ENCODE assay signal across 8 cellular contexts in the genomic region with DNA sequence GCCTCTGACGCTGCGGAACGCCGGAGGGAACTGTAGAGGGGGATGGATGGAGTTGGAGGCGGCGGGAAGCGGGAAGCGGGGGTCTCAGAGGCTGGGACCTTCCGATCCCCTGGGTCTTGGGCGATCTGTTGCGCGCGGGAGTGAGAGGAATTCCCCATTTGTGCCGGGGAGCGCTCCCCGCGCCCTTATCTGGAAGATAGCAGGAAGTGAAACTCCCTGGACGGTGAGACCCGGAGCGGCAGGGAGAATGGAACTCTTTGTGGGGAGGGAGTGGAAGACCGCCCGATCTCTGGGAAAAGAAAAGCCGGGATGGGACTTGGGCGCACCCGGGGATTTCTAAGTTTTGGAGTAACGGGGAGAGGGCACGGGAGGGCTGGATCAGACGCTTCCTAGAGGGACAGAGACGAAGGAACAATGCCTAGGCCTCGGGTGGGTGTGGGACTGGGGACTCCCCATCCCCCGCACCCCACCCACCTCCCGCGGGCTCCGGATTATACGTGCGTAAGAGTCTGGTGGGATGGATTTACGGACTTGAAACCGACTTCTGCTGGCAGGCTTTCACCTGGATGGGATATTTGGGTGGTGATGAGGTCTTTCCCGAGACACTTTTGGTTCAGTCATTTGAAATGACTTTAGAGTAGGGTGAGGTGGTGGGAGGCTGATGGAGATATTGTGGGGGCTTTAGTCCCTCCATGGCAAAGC. TPM values are rescaled to one million over a fixed set of nuclear protein-coding genes. Genes with fewer than 3 reads are reported as not detected.
A peak's percentile ranks its signal among the peaks of the same experiment; 100 is the strongest.
DNase-seq lines count a peak whose midpoint lies in the region; ATAC-seq, FAIRE-seq and TF ChIP-seq lines count a peak whose summit lies in the region.

No MANE protein-coding gene starts in this region.

- H3K4me1 Mint-ChIP-seq in mesothelial cell of epicardium = peaks cover 25% of the 10 kb centered on the region

- peaks cover 17 to 30% of the 10 kb centered on the region in 2 experiments; a peak in 4 of 5 replicates for H3K4me1 ChIP-seq in K562 (replicated peaks in 1 of 2; ENCODE audit: control insufficient read depth in 2 of 2, insufficient read depth in 2 of 2, low read length in 2 of 2)

- peak overlapping the region; percentile 100 for H3K27ac Mint-ChIP-seq in mesothelial cell of epicardium

- peaks cover 38% of the 10 kb centered on the region; the same call in 2 of the 3 replicates for H3K36me3 ChIP-seq in K562 (ENCODE audit: control insufficient read depth, insufficient read depth, low read length)

- peak; percentile 59 for DNase-seq in COLO668 (lab: John Stamatoyannopoulos, UW; ENCODE audit: unreplicated experiment)
- DNase-seq in K562 (ENCODE audit: extremely low read depth in 1 of 4, low spot score in 3 of 4) = peak; percentile 50 to 68 (median 59)
- DNase-seq in mesothelial cell of epicardium (ENCODE audit: low spot score in 2 of 2, unreplicated experiment in 2 of 2) = no peak
- no peak for DNase-seq in SW 1271 (lab: John Stamatoyannopoulos, UW)
- DNase-seq in mucosa of gallbladder (ENCODE audit: low spot score) = no peak
- no peak for DNase-seq in NCI-H187 (lab: John Stamatoyannopoulos, UW)

- peaks cover 5% of the 10 kb centered on the region for H3K36me3 Mint-ChIP-seq in mesothelial cell of epicardium

- in situ Hi-C loops in K562 (cut with MboI) = no loop called here

- TF ChIP-seq CTCF in K562 (IDR thresholded peaks at IDR 0.05 in 2 of 3, conservative IDR thresholded peaks at IDR 0.05 in 1 of 3; ENCODE audit: insufficient read depth in 2 of 3, low read depth in 1 of 3, low read length in 3 of 3) = no peak
- no peak for TF ChIP-seq CTCF in mesothelial cell of epicardium (IDR thresholded peaks at IDR 0.05; ENCODE audit: unreplicated experiment)

- H3K27me3 ChIP-seq in K562 (ENCODE audit: control insufficient read depth in 2 of 2, insufficient read depth in 2 of 2, low read length in 2 of 2) = no peaks in the 10 kb centered on the region

- CTCF ChIA-PET in K562 (lab: Yijun Ruan, JAX; ENCODE audit: low intra/inter-chr PET ratio) = interaction anchor here (0.7 kb wide), 1 partner anchor 12 kb away, joined by 3 read pairs; no protein-coding TSS in a partner anchor

- BruUV-seq in K562 (replicated peaks; lab: Mats Ljungman, UMichigan) = no TSS peak

- H4K20me1 ChIP-seq in K562 (replicated peaks; ENCODE audit: control insufficient read depth, insufficient read depth, low read length) = no peaks in the 10 kb centered on the region; the same call in 1 of the 2 replicates

- no peak for TF ChIP-seq RAD21 in K562 (CRISPR knock-in tag; conservative IDR thresholded peaks at IDR 0.05 in 1 of 2, IDR thresholded peaks at IDR 0.05 in 1 of 2)

- H3K9me1 ChIP-seq in K562 (ENCODE audit: control insufficient read depth, insufficient read depth, low read length) = no peaks in the 10 kb centered on the region

- peak overlapping the region; percentile 94 for H3K4me2 ChIP-seq in K562 (ENCODE audit: insufficient read depth, low read length)

- peaks cover 17% of the 10 kb centered on the region for H3K9me3 Mint-ChIP-seq in mesothelial cell of epicardium

- intact Hi-C loops in K562 (cut with micrococcal nuclease) = loop anchor here (2.0 to 5.0 kb wide), 4 partner anchors 28 to 97 kb away; partner anchors contain the start of gene FXYD5

- peak overlapping the region; percentile 95 for H3K4me3 Mint-ChIP-seq in mesothelial cell of epicardium

- FAIRE-seq in K562 (lab: Jason Lieb, UNC) = no peak

- TF ChIP-seq EP300 in K562 (IDR thresholded peaks at IDR 0.05; ENCODE audit: low read length) = no peak

- ATAC-seq in HG02885 (IDR thresholded peaks at IDR 0.05; ENCODE audit: poor library complexity, unreplicated experiment) (peak; percentile 3), K562 (no peak), GM21737 (IDR thresholded peaks at IDR 0.05; ENCODE audit: unreplicated experiment) (no peak)

- H3K27ac ChIP-seq in K562 (ENCODE audit: extremely low read depth, low read depth, low read length) = peak overlapping the region; percentile 96

- peak overlapping the region; percentile 99 for H2AFZ ChIP-seq in K562 (ENCODE audit: low read depth, low read length)

- H3K27me3 Mint-ChIP-seq in mesothelial cell of epicardium (ENCODE audit: low read depth) = peaks cover 58% of the 10 kb centered on the region

- peaks cover 4% of the 10 kb centered on the region; the same call in 1 of the 2 replicates for H3K9me3 ChIP-seq in K562 (replicated peaks; ENCODE audit: control insufficient read depth, insufficient read depth, low read depth, low read length)

- TF ChIP-seq POLR2A in K562 (conservative IDR thresholded peaks at IDR 0.05) = no peak

- H3K9ac ChIP-seq in K562 (ENCODE audit: insufficient read depth in 1 of 2, low read depth in 2 of 2, low read length in 2 of 2) = peak overlapping the region; percentile 81 to 92

- peak overlapping the region; percentile 61 for H3K4me3 ChIP-seq in K562

- POLR2A ChIA-PET in K562 (lab: Yijun Ruan, JAX) = interaction anchor here (0.5 to 2.5 kb wide), 4 partner anchors 16 to 373 kb away, joined by 3 to 9 read pairs (median 3); no protein-coding TSS in a partner anchor

- H3K79me2 ChIP-seq in K562 (ENCODE audit: control insufficient read depth, insufficient read depth, low read length) = peaks cover 36% of the 10 kb centered on the region

- WGBS in K562 (ENCODE audit: insufficient coverage, low coverage, missing lambda C conversion rate) = 1% methylated on average over 38 of the region's 39 CpGs

RNA-seq across cellular contexts. Expression of gene LSR, which starts 0.5 kb away (rescaled TPM):
- total RNA-seq in K562 (2011; cell fraction: chromatin; rRNA removed; ENCODE audit: low replicate concordance) = 30.2 and 123 TPM in 2 replicates
- total RNA-seq in K562 (2011; cell fraction: nucleolus; rRNA removed) = 223 and 260 TPM in 2 replicates
- total RNA-seq in K562 (2011; cell fraction: nucleoplasm; rRNA removed) = 130 and 145 TPM in 2 replicates
- total RNA-seq in K562 (2014; rRNA removed) (65.1 and 111 TPM in 2 replicates), K562 (2014; rRNA removed; fragmentation: Illumina TruSeq; extraction: Trizol) (10.1 and 11.3 TPM in 2 replicates), K562 (2015; rRNA removed; fragmentation: Illumina TruSeq; extraction: Trizol) (29.4 and 32.3 TPM in 2 replicates), K562 (2021) (83.3 and 87.9 TPM in 2 replicates), mesothelial cell of epicardium (48.9 to 54.7 TPM (median 51.9 TPM) in 3 replicates), mucosa of gallbladder (229 TPM)
- polyA plus RNA-seq in K562 (2011; rRNA removed) (19.6 and 42.8 TPM in 2 replicates), K562 (2014; fragmentation: Illumina TruSeq; extraction: Trizol) (28.0 and 61.6 TPM in 2 replicates), K562 (2014; fragmentation: Nextera tagmentation; extraction: Ambion mirVana) (under 1 TPM; 0.44 to 0.66 TPM), K562 (2014; rRNA removed) (39.4 and 47.4 TPM in 2 replicates)
- 24.5 and 85.7 TPM in 2 replicates for polyA plus RNA-seq in K562 (2011; cell fraction: cytosol; rRNA removed)
- 44.0 and 102 TPM in 2 replicates for polyA plus RNA-seq in K562 (2011; cell fraction: nucleus; rRNA removed)
- polyA plus RNA-seq in K562 (2012) = 77.8 and 93.6 TPM in 2 replicates
- polyA minus RNA-seq in K562 (2011; rRNA and poly(A)+ RNA removed) = 9.4 and 16.2 TPM in 2 replicates
- polyA minus RNA-seq in K562 (2011; cell fraction: cytosol; rRNA and poly(A)+ RNA removed) = 87.6 and 93.3 TPM in 2 replicates
- polyA minus RNA-seq in K562 (2011; cell fraction: nucleus; rRNA and poly(A)+ RNA removed) = 61.4 and 69.4 TPM in 2 replicates

RNA-seq across cellular contexts. Expression of gene USF2, which starts 19.5 kb away (rescaled TPM):
- total RNA-seq in K562 (2011; cell fraction: chromatin; rRNA removed; ENCODE audit: low replicate concordance) = 42.6 and 101 TPM in 2 replicates
- total RNA-seq in K562 (2011; cell fraction: nucleolus; rRNA removed) = 81.1 and 82.5 TPM in 2 replicates
- total RNA-seq in K562 (2011; cell fraction: nucleoplasm; rRNA removed) = 54.4 and 62.0 TPM in 2 replicates
- total RNA-seq in K562 (2014; rRNA removed) = 79.6 and 92.0 TPM in 2 replicates
- total RNA-seq in K562 (2014; rRNA removed; fragmentation: Illumina TruSeq; extraction: Trizol) = 27.8 and 31.1 TPM in 2 replicates
- total RNA-seq in K562 (2015; rRNA removed; fragmentation: Illumina TruSeq; extraction: Trizol) = 41.3 and 44.8 TPM in 2 replicates
- total RNA-seq in K562 (2021) = 79.6 and 85.1 TPM in 2 replicates
- polyA plus RNA-seq in K562 (2011; rRNA removed) = 62.5 and 69.2 TPM in 2 replicates
- 53.9 and 98.4 TPM in 2 replicates for polyA plus RNA-seq in K562 (2011; cell fraction: cytosol; rRNA removed)
- 102 and 108 TPM in 2 replicates for polyA plus RNA-seq in K562 (2011; cell fraction: nucleus; rRNA removed)
- polyA plus RNA-seq in K562 (2012) = 81.4 and 98.5 TPM in 2 replicates
- 57.2 and 58.4 TPM in 2 replicates for polyA plus RNA-seq in K562 (2014; fragmentation: Illumina TruSeq; extraction: Trizol)
- under 1 TPM; 0.27 to 0.34 TPM for polyA plus RNA-seq in K562 (2014; fragmentation: Nextera tagmentation; extraction: Ambion mirVana)
- polyA plus RNA-seq in K562 (2014; rRNA removed) = 78.0 and 93.7 TPM in 2 replicates
- polyA minus RNA-seq in K562 (2011; rRNA and poly(A)+ RNA removed) = 31.5 and 39.4 TPM in 2 replicates
- 28.5 and 53.2 TPM in 2 replicates for polyA minus RNA-seq in K562 (2011; cell fraction: cytosol; rRNA and poly(A)+ RNA removed)
- polyA minus RNA-seq in K562 (2011; cell fraction: nucleus; rRNA and poly(A)+ RNA removed) = 21.7 and 31.3 TPM in 2 replicates
- total RNA-seq in mesothelial cell of epicardium = 135 to 154 TPM (median 137 TPM) in 3 replicates
- total RNA-seq in mucosa of gallbladder = 174 TPM

RNA-seq across cellular contexts. Expression of gene FAM187B, which starts 20.8 kb away (rescaled TPM):
- 0.25 TPM in 1 of 2 replicates, not detected in the other for total RNA-seq in K562 (2011; cell fraction: chromatin; rRNA removed; ENCODE audit: low replicate concordance)
- not detected in 2 replicates for total RNA-seq in K562 (2011; cell fraction: nucleolus; rRNA removed)
- total RNA-seq in K562 (2011; cell fraction: nucleoplasm; rRNA removed) = not detected in 2 replicates
- 0.09 TPM in 1 of 2 replicates, not detected in the other for total RNA-seq in K562 (2014; rRNA removed)
- not detected in 2 replicates for total RNA-seq in K562 (2014; rRNA removed; fragmentation: Illumina TruSeq; extraction: Trizol)
- total RNA-seq in K562 (2015; rRNA removed; fragmentation: Illumina TruSeq; extraction: Trizol) = not detected in 2 replicates
- not detected in 2 replicates for total RNA-seq in K562 (2021)
- polyA plus RNA-seq in K562 (2011; rRNA removed) = not detected in 2 replicates
- 0.07 TPM in 1 of 2 replicates, not detected in the other for polyA plus RNA-seq in K562 (2011; cell fraction: cytosol; rRNA removed)
- 0.10 TPM in 1 of 2 replicates, not detected in the other for polyA plus RNA-seq in K562 (2011; cell fraction: nucleus; rRNA removed)
- not detected in 2 replicates for polyA plus RNA-seq in K562 (2012)
- not detected in 2 replicates for polyA plus RNA-seq in K562 (2014; fragmentation: Illumina TruSeq; extraction: Trizol)
- under 1 TPM in 1 of 2 experiments, not detected in 1; 0.04 TPM for polyA plus RNA-seq in K562 (2014; fragmentation: Nextera tagmentation; extraction: Ambion mirVana)
- not detected in 2 replicates for polyA plus RNA-seq in K562 (2014; rRNA removed)
- polyA minus RNA-seq in K562 (2011; rRNA and poly(A)+ RNA removed) = not detected in 2 replicates
- polyA minus RNA-seq in K562 (2011; cell fraction: cytosol; rRNA and poly(A)+ RNA removed) = not detected in 2 replicates
- not detected in 2 replicates for polyA minus RNA-seq in K562 (2011; cell fraction: nucleus; rRNA and poly(A)+ RNA removed)
- total RNA-seq in mesothelial cell of epicardium = not detected in 3 replicates
- not detected for total RNA-seq in mucosa of gallbladder

RNA-seq across cellular contexts. Expression of gene HAMP, which starts 33.0 kb away (rescaled TPM):
- total RNA-seq in K562 (2011; cell fraction: chromatin; rRNA removed; ENCODE audit: low replicate concordance) = 0.25 and 1.3 TPM in 2 replicates
- 1.5 and 2.1 TPM in 2 replicates for total RNA-seq in K562 (2011; cell fraction: nucleolus; rRNA removed)
- total RNA-seq in K562 (2011; cell fraction: nucleoplasm; rRNA removed) = 0.84 and 1.9 TPM in 2 replicates
- not detected in 2 replicates for total RNA-seq in K562 (2014; rRNA removed)
- total RNA-seq in K562 (2014; rRNA removed; fragmentation: Illumina TruSeq; extraction: Trizol) = 0.29 TPM in 1 of 2 replicates, not detected in the other
- 0.57 TPM in 1 of 2 replicates, not detected in the other for total RNA-seq in K562 (2015; rRNA removed; fragmentation: Illumina TruSeq; extraction: Trizol)
- total RNA-seq in K562 (2021) = 0.29 TPM in 2 replicates
- polyA plus RNA-seq in K562 (2011; rRNA removed) = 0.26 and 0.39 TPM in 2 replicates
- polyA plus RNA-seq in K562 (2011; cell fraction: cytosol; rRNA removed) = 0.74 and 3.9 TPM in 2 replicates
- 0.24 and 0.74 TPM in 2 replicates for polyA plus RNA-seq in K562 (2011; cell fraction: nucleus; rRNA removed)
- polyA plus RNA-seq in K562 (2012) = 0.98 and 2.0 TPM in 2 replicates
- 0.64 and 1.1 TPM in 2 replicates for polyA plus RNA-seq in K562 (2014; fragmentation: Illumina TruSeq; extraction: Trizol)
- polyA plus RNA-seq in K562 (2014; fragmentation: Nextera tagmentation; extraction: Ambion mirVana) = 1 to 10 TPM in 1 of 2 experiments, under 1 TPM in 1; 0.65 to 1.0 TPM
- polyA plus RNA-seq in K562 (2014; rRNA removed) = 0.05 and 0.76 TPM in 2 replicates
- polyA minus RNA-seq in K562 (2011; rRNA and poly(A)+ RNA removed) = 0.11 TPM in 1 of 2 replicates, not detected in the other
- polyA minus RNA-seq in K562 (2011; cell fraction: cytosol; rRNA and poly(A)+ RNA removed) = 1.6 TPM in 1 of 2 replicates, not detected in the other
- polyA minus RNA-seq in K562 (2011; cell fraction: nucleus; rRNA and poly(A)+ RNA removed) = 0.11 and 0.67 TPM in 2 replicates
- 1.2 to 1.6 TPM (median 1.4 TPM) in 3 replicates for total RNA-seq in mesothelial cell of epicardium
- 1.2 TPM for total RNA-seq in mucosa of gallbladder

RNA-seq across cellular contexts. Expression of gene MAG, which starts 42.7 kb away (rescaled TPM):
- total RNA-seq in K562 (2011; cell fraction: chromatin; rRNA removed; ENCODE audit: low replicate concordance) = 9.6 and 21.9 TPM in 2 replicates
- 25.2 and 25.7 TPM in 2 replicates for total RNA-seq in K562 (2011; cell fraction: nucleolus; rRNA removed)
- 12.0 and 17.2 TPM in 2 replicates for total RNA-seq in K562 (2011; cell fraction: nucleoplasm; rRNA removed)
- total RNA-seq in K562 (2014; rRNA removed) (6.3 and 9.0 TPM in 2 replicates), K562 (2014; rRNA removed; fragmentation: Illumina TruSeq; extraction: Trizol) (0.67 and 1.1 TPM in 2 replicates), K562 (2015; rRNA removed; fragmentation: Illumina TruSeq; extraction: Trizol) (2.8 and 4.6 TPM in 2 replicates), K562 (2021) (6.4 and 7.7 TPM in 2 replicates), mesothelial cell of epicardium (19.2 to 26.1 TPM (median 22.7 TPM) in 3 replicates), mucosa of gallbladder (not detected)
- polyA plus RNA-seq in K562 (2011; rRNA removed) (1.4 and 1.6 TPM in 2 replicates), K562 (2014; fragmentation: Illumina TruSeq; extraction: Trizol) (0.61 and 3.3 TPM in 2 replicates), K562 (2014; fragmentation: Nextera tagmentation; extraction: Ambion mirVana) (under 1 TPM; 0.11 to 0.39 TPM), K562 (2014; rRNA removed) (2.9 and 10.0 TPM in 2 replicates)
- 1.6 and 6.7 TPM in 2 replicates for polyA plus RNA-seq in K562 (2011; cell fraction: cytosol; rRNA removed)
- 1.9 and 8.2 TPM in 2 replicates for polyA plus RNA-seq in K562 (2011; cell fraction: nucleus; rRNA removed)
- polyA plus RNA-seq in K562 (2012) = 2.3 and 5.2 TPM in 2 replicates
- 1.4 TPM in 1 of 2 replicates, not detected in the other for polyA minus RNA-seq in K562 (2011; rRNA and poly(A)+ RNA removed)
- 3.0 and 8.6 TPM in 2 replicates for polyA minus RNA-seq in K562 (2011; cell fraction: cytosol; rRNA and poly(A)+ RNA removed)
- 3.8 and 6.6 TPM in 2 replicates for polyA minus RNA-seq in K562 (2011; cell fraction: nucleus; rRNA and poly(A)+ RNA removed)

Comparison
In these comparisons a context has a peak if more than half of its experiments do, and no peak if none do; other contexts are left out.
1. DNase-seq: peak in COLO668 (single experiment) and K562 (4 of 4); none in mesothelial cell of epicardium (0 of 2), SW 1271 (0 of 2), mucosa of gallbladder (single experiment) and NCI-H187 (0 of 2).